Comparison of ENCODE assay signal across 2 cellular contexts in the genomic region with DNA sequence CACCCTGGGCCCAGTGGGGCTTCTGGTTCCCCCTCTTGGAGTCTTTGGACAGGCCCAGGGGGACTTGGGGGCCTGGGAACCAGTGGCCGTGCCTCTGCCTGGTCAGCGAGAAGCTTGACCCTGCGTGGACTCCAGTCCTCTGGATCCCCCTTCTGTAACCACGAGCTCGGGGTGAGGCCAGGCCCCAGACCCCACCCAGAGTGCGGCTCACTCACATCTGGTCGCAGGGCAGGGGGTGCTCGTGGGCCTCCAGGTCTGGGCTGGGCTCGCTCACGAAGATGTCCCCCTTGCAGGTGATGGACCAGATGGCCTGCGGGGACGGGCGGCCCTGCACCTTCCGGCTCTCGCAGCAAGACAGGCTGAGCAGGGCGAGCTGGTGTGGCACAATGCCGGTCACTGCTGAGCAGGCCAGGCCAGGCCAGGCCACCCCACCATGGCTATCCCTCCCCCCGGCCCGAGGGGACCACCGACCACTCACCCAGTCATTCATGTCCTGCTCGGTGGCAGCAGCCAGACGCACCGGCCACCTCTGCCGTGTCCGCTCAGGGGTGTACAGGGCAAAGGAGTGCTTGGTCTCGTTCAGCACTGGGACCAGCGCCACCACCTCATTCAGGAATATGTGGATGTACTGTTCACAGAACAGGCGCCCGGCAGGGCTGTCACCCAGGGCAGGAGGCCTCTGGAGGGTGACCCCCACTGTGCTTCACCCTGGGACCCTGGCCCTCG.
TF ChIP-seq lines count a peak whose summit lies in the region.

No MANE protein-coding gene starts in this region.

TF ChIP-seq in SK-N-SH, 30 proteins besides CTCF, POLR2A, EP300 and RAD21:
- TF ChIP-seq GATA2 (CRISPR knock-in tag; IDR thresholded peaks at IDR 0.05) = no peak
- TF ChIP-seq YY1 (IDR thresholded peaks at IDR 0.05; ENCODE audit: low read depth) = no peak
- no peak for TF ChIP-seq SIN3A (IDR thresholded peaks at IDR 0.05; ENCODE audit: borderline replicate concordance, low read depth, low read length)

TF ChIP-seq in SK-N-SH treated with all-trans-retinoic acid at 6 μM for 48 hours, 23 proteins besides CTCF, POLR2A, EP300 and RAD21:
- TF ChIP-seq TOX (CRISPR knock-in tag; IDR thresholded peaks at IDR 0.05; ENCODE audit: borderline replicate concordance) = no peak
- no peak for TF ChIP-seq ZNF565 (CRISPR knock-in tag; conservative IDR thresholded peaks at IDR 0.05; ENCODE audit: low read depth)
- no peak for TF ChIP-seq ISL1 (CRISPR knock-in tag; IDR thresholded peaks at IDR 0.05)
- no peak for TF ChIP-seq CSDC2 (CRISPR knock-in tag; IDR thresholded peaks at IDR 0.05)
- TF ChIP-seq GLIS3 (CRISPR knock-in tag; IDR thresholded peaks at IDR 0.05) = no peak
- TF ChIP-seq BACH2 (CRISPR knock-in tag; IDR thresholded peaks at IDR 0.05; ENCODE audit: borderline replicate concordance) = no peak
- no peak for TF ChIP-seq CSRNP3 (CRISPR knock-in tag; IDR thresholded peaks at IDR 0.05)
- no peak for TF ChIP-seq TCF4 (CRISPR knock-in tag; IDR thresholded peaks at IDR 0.05; ENCODE audit: borderline replicate concordance)
- no peak for TF ChIP-seq ESRRG (CRISPR knock-in tag; IDR thresholded peaks at IDR 0.05)
- TF ChIP-seq PPARA (CRISPR knock-in tag; IDR thresholded peaks at IDR 0.05; ENCODE audit: borderline replicate concordance) = no peak
